In genomic region chr3:25789596-25790556, GRCh38 we compare ENCODE assay signal across 1 cellular context.
TF ChIP-seq lines count a peak whose summit lies in the region.

TSS of gene OXSM (plus strand) at chr3:25790090. CDS start at chr3:25791021, 931 bp downstream.

TF ChIP-seq in HepG2, 621 proteins besides CTCF, POLR2A, EP300 and RAD21 (continued from another document and continues in another):
- TF ChIP-seq SNAPC4 (CRISPR knock-in tag; IDR thresholded peaks at IDR 0.05) (no peak), POLR2AphosphoS2 (IDR thresholded peaks at IDR 0.05; ENCODE audit: low read depth, low read length) (no peak), SP2 (CRISPR knock-in tag; IDR thresholded peaks at IDR 0.05) (no peak), ZNF362 (CRISPR knock-in tag; IDR thresholded peaks at IDR 0.05; ENCODE audit: borderline replicate concordance) (peak; percentile 45; the same call in 1 of the 2 replicates), ZNF160 (CRISPR knock-in tag; IDR thresholded peaks at IDR 0.05) (peak; percentile 64; the same call in 1 of the 2 replicates), PRMT3 (CRISPR knock-in tag; IDR thresholded peaks at IDR 0.05; ENCODE audit: borderline replicate concordance, low read depth) (peak; percentile 30; the same call in 1 of the 2 replicates), ARHGAP35 (CRISPR knock-in tag; IDR thresholded peaks at IDR 0.05; ENCODE audit: borderline replicate concordance) (0 out of 2 replicates have a peak, but pooled peaks have one; percentile 71), POLR2AphosphoS5 (IDR thresholded peaks at IDR 0.05; ENCODE audit: low read depth, low read length) (peak; percentile 80), JUN (CRISPR knock-in tag; IDR thresholded peaks at IDR 0.05) (0 out of 2 replicates have a peak, but pooled peaks have one; percentile 45), CEBPG (CRISPR knock-in tag; IDR thresholded peaks at IDR 0.05) (peak; percentile 40; the same call in 1 of the 2 replicates), ZNF572 (CRISPR knock-in tag; IDR thresholded peaks at IDR 0.05) (peak; percentile 40; the same call in 1 of the 2 replicates), ZNF101 (CRISPR knock-in tag; IDR thresholded peaks at IDR 0.05; ENCODE audit: borderline replicate concordance, low read depth) (no peak), ELF1 (CRISPR knock-in tag; IDR thresholded peaks at IDR 0.05) (0 out of 2 replicates have a peak, but pooled peaks have one; percentile 13), ZNF788 (CRISPR knock-in tag; IDR thresholded peaks at IDR 0.05; ENCODE audit: borderline replicate concordance) (peak; percentile 87; the same call in 1 of the 2 replicates), DDIT3 (CRISPR knock-in tag; IDR thresholded peaks at IDR 0.05) (no peak), KLF15 (CRISPR knock-in tag; IDR thresholded peaks at IDR 0.05; ENCODE audit: borderline replicate concordance) (peak; percentile 77; the same call in 1 of the 2 replicates), HMGXB4 (CRISPR knock-in tag; IDR thresholded peaks at IDR 0.05; ENCODE audit: borderline replicate concordance in 1 of 2, low read depth in 1 of 2) (peak; percentile 76 to 91), ZBTB2 (CRISPR knock-in tag; IDR thresholded peaks at IDR 0.05; ENCODE audit: low read depth) (peak; percentile 90), NR2C2 (CRISPR knock-in tag; IDR thresholded peaks at IDR 0.05; ENCODE audit: borderline replicate concordance) (peak; percentile 74), MTF2 (CRISPR knock-in tag; IDR thresholded peaks at IDR 0.05; ENCODE audit: borderline replicate concordance) (0 out of 2 replicates have a peak, but pooled peaks have one; percentile 49), SUZ12 (IDR thresholded peaks at IDR 0.05; ENCODE audit: low read depth, low read length) (no peak), UBTF (CRISPR knock-in tag; IDR thresholded peaks at IDR 0.05) (peak; percentile 79), ZNF850 (CRISPR knock-in tag; conservative IDR thresholded peaks at IDR 0.05) (no peak), SPEN (CRISPR knock-in tag; IDR thresholded peaks at IDR 0.05; ENCODE audit: low read depth) (peak; percentile 99), CEBPZ (IDR thresholded peaks at IDR 0.05; ENCODE audit: low read length) (no peak), ARNT (IDR thresholded peaks at IDR 0.05) (no peak), ZNF775 (CRISPR knock-in tag; IDR thresholded peaks at IDR 0.05; ENCODE audit: borderline replicate concordance) (0 out of 2 replicates have a peak, but pooled peaks have one; percentile 24), ZFP36 (IDR thresholded peaks at IDR 0.05; ENCODE audit: borderline replicate concordance, low read depth, low read length, partially characterized antibody) (no peak), NRL (CRISPR knock-in tag; IDR thresholded peaks at IDR 0.05; ENCODE audit: borderline replicate concordance) (peak; percentile 60; the same call in 1 of the 2 replicates), RNF219 (CRISPR knock-in tag; IDR thresholded peaks at IDR 0.05) (no peak), ZFY (CRISPR knock-in tag; IDR thresholded peaks at IDR 0.05) (no peak), ZNF33B (CRISPR knock-in tag; IDR thresholded peaks at IDR 0.05) (no peak), KDM5B (CRISPR knock-in tag; IDR thresholded peaks at IDR 0.05; ENCODE audit: borderline replicate concordance) (peak; percentile 96)
